9 cellular contexts compared by ENCODE assay signal in genomic region chr11:70423523-70424505, GRCh38. TPM values are rescaled to one million over a fixed set of nuclear protein-coding genes. Genes with fewer than 3 reads are reported as not detected.
DNase-seq lines count a peak whose midpoint lies in the region; TF ChIP-seq lines count a peak whose summit lies in the region.
"Had no signal": no experiment of that assay in that cellular context is flagged by ENCODE, and none has a peak within 500 bp of the region (broad histone marks: within the 10 kb centered on the region; RNA-seq: fewer than 3 reads in every experiment).

No MANE protein-coding gene starts in this region.

- H3K27ac Mint-ChIP-seq in activated CD4-positive, alpha-beta T cell treated with anti-CD3 and anti-CD28 coated beads, Interleukin-2, amount 10 ng/mL, durations not matched to agents 24 days and 14 days = peak overlapping the region; percentile 32
- peak overlapping the region; percentile 69 for H3K27ac Mint-ChIP-seq in chondrocyte (ENCODE audit: unreplicated experiment)
- no peak overlapping the region for H3K27ac Mint-ChIP-seq in type B pancreatic cell

- TF ChIP-seq CTCF in chondrocyte (IDR thresholded peaks at IDR 0.05) = no peak
- TF ChIP-seq CTCF in WERI-Rb-1 (IDR thresholded peaks at IDR 0.05; ENCODE audit: low read depth, low read length) = no peak
- no peak for TF ChIP-seq CTCF in type B pancreatic cell (conservative IDR thresholded peaks at IDR 0.05)

- peak; percentile 64 for DNase-seq in activated CD4-positive, alpha-beta T cell treated with anti-CD3 and anti-CD28 coated beads, Interleukin-2, amount 10 ng/mL, durations not matched to agents 24 days and 14 days
- no peak for DNase-seq in activated CD4-positive, alpha-beta T cell treated with anti-CD3 and anti-CD28 coated beads for 4 hours
- DNase-seq in NOMO-1 (lab: John Stamatoyannopoulos, UW; ENCODE audit: unreplicated experiment in 2 of 2) (peak; percentile 65 to 70), chondrocyte (ENCODE audit: low spot score) (no peak), NCI-H446 (lab: John Stamatoyannopoulos, UW) (no peak), WERI-Rb-1 (no peak), type B pancreatic cell (ENCODE audit: extremely low spot score, unreplicated experiment) (no peak)
- DNase-seq in stimulated activated CD4-positive, alpha-beta T cell treated with anti-CD3 and anti-CD28 coated beads, Interleukin-2, amount 100 ng/mL, for 48 hours = peak; percentile 17 to 18

- no peak overlapping the region for H3K27ac ChIP-seq in WERI-Rb-1
- H3K27ac ChIP-seq: C4-2B had no signal

- peaks cover 7% of the 10 kb centered on the region for H3K4me1 Mint-ChIP-seq in activated CD4-positive, alpha-beta T cell treated with anti-CD3 and anti-CD28 coated beads, Interleukin-2, amount 10 ng/mL, durations not matched to agents 24 days and 14 days
- H3K4me1 Mint-ChIP-seq in chondrocyte (ENCODE audit: low read depth) (peaks cover 16% of the 10 kb centered on the region), type B pancreatic cell (ENCODE audit: unreplicated experiment) (no peaks in the 10 kb centered on the region)

- no peaks in the 10 kb centered on the region for H3K9me3 Mint-ChIP-seq in activated CD4-positive, alpha-beta T cell treated with anti-CD3 and anti-CD28 coated beads, Interleukin-2, amount 10 ng/mL, durations not matched to agents 24 days and 14 days
- H3K9me3 Mint-ChIP-seq in chondrocyte (ENCODE audit: low read depth) = no peaks in the 10 kb centered on the region
- H3K9me3 Mint-ChIP-seq in type B pancreatic cell = no peaks in the 10 kb centered on the region

- H3K27me3 ChIP-seq in WERI-Rb-1 (ENCODE audit: insufficient read depth, low read depth, severe bottlenecking) = no peaks in the 10 kb centered on the region

- no peaks in the 10 kb centered on the region for H3K9me3 ChIP-seq in WERI-Rb-1 (ENCODE audit: severe bottlenecking)

- intact Hi-C loops in activated CD4-positive, alpha-beta T cell treated with anti-CD3 and anti-CD28 coated beads, Interleukin-2, amount 10 ng/mL, durations not matched to agents 24 days and 14 days (cut with micrococcal nuclease) = no loop called here

- no peak overlapping the region for H3K4me3 ChIP-seq in WERI-Rb-1 (ENCODE audit: low read depth, low read length)

- no peaks in the 10 kb centered on the region for H3K27me3 Mint-ChIP-seq in activated CD4-positive, alpha-beta T cell treated with anti-CD3 and anti-CD28 coated beads, Interleukin-2, amount 10 ng/mL, durations not matched to agents 24 days and 14 days
- H3K27me3 Mint-ChIP-seq in chondrocyte (ENCODE audit: low read depth) (no peaks in the 10 kb centered on the region), type B pancreatic cell (no peaks in the 10 kb centered on the region)

- peaks cover 57% of the 10 kb centered on the region for H3K36me3 ChIP-seq in WERI-Rb-1

- H3K4me3 Mint-ChIP-seq in activated CD4-positive, alpha-beta T cell treated with anti-CD3 and anti-CD28 coated beads, Interleukin-2, amount 10 ng/mL, durations not matched to agents 24 days and 14 days = no peak overlapping the region
- H3K4me3 Mint-ChIP-seq in chondrocyte (ENCODE audit: unreplicated experiment) (no peak overlapping the region), type B pancreatic cell (no peak overlapping the region)

- no peaks in the 10 kb centered on the region for H3K36me3 Mint-ChIP-seq in activated CD4-positive, alpha-beta T cell treated with anti-CD3 and anti-CD28 coated beads, Interleukin-2, amount 10 ng/mL, durations not matched to agents 24 days and 14 days (ENCODE audit: low read depth)
- peaks cover 53% of the 10 kb centered on the region for H3K36me3 Mint-ChIP-seq in chondrocyte (ENCODE audit: low read depth)
- H3K36me3 Mint-ChIP-seq in type B pancreatic cell = peaks cover 25% of the 10 kb centered on the region

RNA-seq across cellular contexts. Expression of gene CTTN, which starts 25.5 kb away (rescaled TPM):
- 56.7 and 57.0 TPM in 2 replicates for total RNA-seq in activated CD4-positive, alpha-beta T cell treated with anti-CD3 and anti-CD28 coated beads, Interleukin-2, amount 10 ng/mL, durations not matched to agents 24 days and 14 days
- total RNA-seq in chondrocyte = 290 to 314 TPM (median 307 TPM) in 3 replicates
- total RNA-seq in type B pancreatic cell (ENCODE audit: low replicate concordance) = 211 and 264 TPM in 2 replicates

Comparison
In these comparisons a context has a peak if more than half of its experiments do, and no peak if none do; other contexts are left out.
1. DNase-seq: peak in activated CD4-positive, alpha-beta T cell treated with anti-CD3 and anti-CD28 coated beads, Interleukin-2, amount 10 ng/mL, durations not matched to agents 24 days and 14 days (single experiment), NOMO-1 (2 of 2) and stimulated activated CD4-positive, alpha-beta T cell treated with anti-CD3 and anti-CD28 coated beads, Interleukin-2, amount 100 ng/mL, for 48 hours (2 of 2); none in activated CD4-positive, alpha-beta T cell treated with anti-CD3 and anti-CD28 coated beads for 4 hours (0 of 2), chondrocyte (single experiment), NCI-H446 (0 of 2), WERI-Rb-1 (single experiment) and type B pancreatic cell (single experiment).